ENCODE assay signal across 1 cellular context in the genomic region with DNA sequence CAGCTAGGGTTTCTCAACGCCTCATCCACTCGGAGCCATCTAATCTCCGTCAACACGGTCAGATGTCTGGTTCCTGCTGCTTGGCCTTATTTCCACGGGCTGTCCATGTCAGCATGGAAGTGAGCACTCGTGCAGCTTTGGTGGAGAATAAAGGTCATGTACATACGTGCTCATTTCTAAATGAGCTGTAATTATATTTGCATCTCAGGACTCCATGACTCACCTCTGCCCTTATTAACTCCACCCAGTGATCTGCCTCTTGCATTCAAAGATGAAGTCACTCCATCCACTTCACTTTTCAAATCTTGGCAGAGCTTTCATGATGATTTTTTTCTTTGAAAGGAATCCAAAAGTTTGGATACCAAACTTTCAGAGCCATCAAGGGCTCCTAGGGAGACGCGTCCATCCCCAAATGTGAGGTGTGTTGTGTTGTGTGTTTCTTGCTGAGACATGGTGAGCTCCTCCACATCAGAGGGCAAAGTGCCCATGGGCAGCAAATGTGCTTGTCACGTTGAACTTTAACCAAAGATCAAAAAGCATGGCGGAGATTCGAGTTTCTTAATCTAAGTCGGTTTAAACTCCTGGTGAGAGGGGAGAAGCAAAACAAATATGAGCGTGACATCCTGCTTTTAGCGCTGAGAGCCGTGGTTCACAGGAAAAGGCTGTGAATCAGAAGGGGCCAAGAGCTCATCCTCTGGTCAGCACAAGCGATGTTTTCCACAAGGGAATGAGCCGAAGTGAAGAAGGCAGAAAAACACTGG.
TF ChIP-seq lines count a peak whose summit lies in the region.

No MANE protein-coding gene starts in this region.

TF ChIP-seq in HepG2, 621 proteins besides CTCF, POLR2A, EP300 and RAD21 (continued from another document and continues in another):
- TF ChIP-seq, protein P1, sequence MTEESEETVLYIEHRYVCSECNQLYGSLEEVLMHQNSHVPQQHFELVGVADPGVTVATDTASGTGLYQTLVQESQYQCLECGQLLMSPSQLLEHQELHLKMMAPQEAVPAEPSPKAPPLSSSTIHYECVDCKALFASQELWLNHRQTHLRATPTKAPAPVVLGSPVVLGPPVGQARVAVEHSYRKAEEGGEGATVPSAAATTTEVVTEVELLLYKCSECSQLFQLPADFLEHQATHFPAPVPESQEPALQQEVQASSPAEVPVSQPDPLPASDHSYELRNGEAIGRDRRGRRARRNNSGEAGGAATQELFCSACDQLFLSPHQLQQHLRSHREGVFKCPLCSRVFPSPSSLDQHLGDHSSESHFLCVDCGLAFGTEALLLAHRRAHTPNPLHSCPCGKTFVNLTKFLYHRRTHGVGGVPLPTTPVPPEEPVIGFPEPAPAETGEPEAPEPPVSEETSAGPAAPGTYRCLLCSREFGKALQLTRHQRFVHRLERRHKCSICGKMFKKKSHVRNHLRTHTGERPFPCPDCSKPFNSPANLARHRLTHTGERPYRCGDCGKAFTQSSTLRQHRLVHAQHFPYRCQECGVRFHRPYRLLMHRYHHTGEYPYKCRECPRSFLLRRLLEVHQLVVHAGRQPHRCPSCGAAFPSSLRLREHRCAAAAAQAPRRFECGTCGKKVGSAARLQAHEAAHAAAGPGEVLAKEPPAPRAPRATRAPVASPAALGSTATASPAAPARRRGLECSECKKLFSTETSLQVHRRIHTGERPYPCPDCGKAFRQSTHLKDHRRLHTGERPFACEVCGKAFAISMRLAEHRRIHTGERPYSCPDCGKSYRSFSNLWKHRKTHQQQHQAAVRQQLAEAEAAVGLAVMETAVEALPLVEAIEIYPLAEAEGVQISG (CRISPR knock-in tag; IDR thresholded peaks at IDR 0.05), result peak; percentile 67; the same call in 1 of the 2 replicates
- TF ChIP-seq MEIS2 (CRISPR knock-in tag; IDR thresholded peaks at IDR 0.05), result no peak
- TF ChIP-seq AHR (CRISPR knock-in tag; IDR thresholded peaks at IDR 0.05), result no peak; the same call in 1 of the 2 replicates
- no peak for TF ChIP-seq ZIK1 (CRISPR knock-in tag; IDR thresholded peaks at IDR 0.05; ENCODE audit: borderline replicate concordance, low read depth)
- no peak for TF ChIP-seq HOXA9 (CRISPR knock-in tag; IDR thresholded peaks at IDR 0.05; ENCODE audit: borderline replicate concordance)
- TF ChIP-seq CAMTA2 (CRISPR knock-in tag; IDR thresholded peaks at IDR 0.05; ENCODE audit: borderline replicate concordance), result no peak
- no peak for TF ChIP-seq ZNF136 (CRISPR knock-in tag; IDR thresholded peaks at IDR 0.05; ENCODE audit: low read depth)
- TF ChIP-seq ZNF225 (CRISPR knock-in tag; IDR thresholded peaks at IDR 0.05), result no peak
- TF ChIP-seq TCF12 (IDR thresholded peaks at IDR 0.05), result no peak
- TF ChIP-seq TCF12 (CRISPR knock-in tag; IDR thresholded peaks at IDR 0.05), result no peak
- TF ChIP-seq, protein P2, sequence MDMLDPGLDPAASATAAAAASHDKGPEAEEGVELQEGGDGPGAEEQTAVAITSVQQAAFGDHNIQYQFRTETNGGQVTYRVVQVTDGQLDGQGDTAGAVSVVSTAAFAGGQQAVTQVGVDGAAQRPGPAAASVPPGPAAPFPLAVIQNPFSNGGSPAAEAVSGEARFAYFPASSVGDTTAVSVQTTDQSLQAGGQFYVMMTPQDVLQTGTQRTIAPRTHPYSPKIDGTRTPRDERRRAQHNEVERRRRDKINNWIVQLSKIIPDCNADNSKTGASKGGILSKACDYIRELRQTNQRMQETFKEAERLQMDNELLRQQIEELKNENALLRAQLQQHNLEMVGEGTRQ (IDR thresholded peaks at IDR 0.05; ENCODE audit: low read depth, low read length), result no peak
- TF ChIP-seq, protein P2 (CRISPR knock-in tag; IDR thresholded peaks at IDR 0.05; ENCODE audit: borderline replicate concordance), result no peak
- TF ChIP-seq ZMYM2 (CRISPR knock-in tag; IDR thresholded peaks at IDR 0.05), result peak; percentile 83
- TF ChIP-seq ZNF235 (CRISPR knock-in tag; IDR thresholded peaks at IDR 0.05; ENCODE audit: borderline replicate concordance), result no peak
- TF ChIP-seq ZNF768 (CRISPR knock-in tag; IDR thresholded peaks at IDR 0.05), result no peak; the same call in 1 of the 2 replicates
- TF ChIP-seq, protein P3, sequence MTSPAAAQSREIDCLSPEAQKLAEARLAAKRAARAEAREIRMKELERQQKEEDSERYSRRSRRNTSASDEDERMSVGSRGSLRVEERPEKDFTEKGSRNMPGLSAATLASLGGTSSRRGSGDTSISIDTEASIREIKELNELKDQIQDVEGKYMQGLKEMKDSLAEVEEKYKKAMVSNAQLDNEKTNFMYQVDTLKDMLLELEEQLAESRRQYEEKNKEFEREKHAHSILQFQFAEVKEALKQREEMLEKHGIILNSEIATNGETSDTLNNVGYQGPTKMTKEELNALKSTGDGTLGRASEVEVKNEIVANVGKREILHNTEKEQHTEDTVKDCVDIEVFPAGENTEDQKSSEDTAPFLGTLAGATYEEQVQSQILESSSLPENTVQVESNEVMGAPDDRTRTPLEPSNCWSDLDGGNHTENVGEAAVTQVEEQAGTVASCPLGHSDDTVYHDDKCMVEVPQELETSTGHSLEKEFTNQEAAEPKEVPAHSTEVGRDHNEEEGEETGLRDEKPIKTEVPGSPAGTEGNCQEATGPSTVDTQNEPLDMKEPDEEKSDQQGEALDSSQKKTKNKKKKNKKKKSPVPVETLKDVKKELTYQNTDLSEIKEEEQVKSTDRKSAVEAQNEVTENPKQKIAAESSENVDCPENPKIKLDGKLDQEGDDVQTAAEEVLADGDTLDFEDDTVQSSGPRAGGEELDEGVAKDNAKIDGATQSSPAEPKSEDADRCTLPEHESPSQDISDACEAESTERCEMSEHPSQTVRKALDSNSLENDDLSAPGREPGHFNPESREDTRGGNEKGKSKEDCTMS (CRISPR knock-in tag; conservative IDR thresholded peaks at IDR 0.05), result no peak
- no peak for TF ChIP-seq NFYB (CRISPR knock-in tag; IDR thresholded peaks at IDR 0.05)
- TF ChIP-seq, protein P4, sequence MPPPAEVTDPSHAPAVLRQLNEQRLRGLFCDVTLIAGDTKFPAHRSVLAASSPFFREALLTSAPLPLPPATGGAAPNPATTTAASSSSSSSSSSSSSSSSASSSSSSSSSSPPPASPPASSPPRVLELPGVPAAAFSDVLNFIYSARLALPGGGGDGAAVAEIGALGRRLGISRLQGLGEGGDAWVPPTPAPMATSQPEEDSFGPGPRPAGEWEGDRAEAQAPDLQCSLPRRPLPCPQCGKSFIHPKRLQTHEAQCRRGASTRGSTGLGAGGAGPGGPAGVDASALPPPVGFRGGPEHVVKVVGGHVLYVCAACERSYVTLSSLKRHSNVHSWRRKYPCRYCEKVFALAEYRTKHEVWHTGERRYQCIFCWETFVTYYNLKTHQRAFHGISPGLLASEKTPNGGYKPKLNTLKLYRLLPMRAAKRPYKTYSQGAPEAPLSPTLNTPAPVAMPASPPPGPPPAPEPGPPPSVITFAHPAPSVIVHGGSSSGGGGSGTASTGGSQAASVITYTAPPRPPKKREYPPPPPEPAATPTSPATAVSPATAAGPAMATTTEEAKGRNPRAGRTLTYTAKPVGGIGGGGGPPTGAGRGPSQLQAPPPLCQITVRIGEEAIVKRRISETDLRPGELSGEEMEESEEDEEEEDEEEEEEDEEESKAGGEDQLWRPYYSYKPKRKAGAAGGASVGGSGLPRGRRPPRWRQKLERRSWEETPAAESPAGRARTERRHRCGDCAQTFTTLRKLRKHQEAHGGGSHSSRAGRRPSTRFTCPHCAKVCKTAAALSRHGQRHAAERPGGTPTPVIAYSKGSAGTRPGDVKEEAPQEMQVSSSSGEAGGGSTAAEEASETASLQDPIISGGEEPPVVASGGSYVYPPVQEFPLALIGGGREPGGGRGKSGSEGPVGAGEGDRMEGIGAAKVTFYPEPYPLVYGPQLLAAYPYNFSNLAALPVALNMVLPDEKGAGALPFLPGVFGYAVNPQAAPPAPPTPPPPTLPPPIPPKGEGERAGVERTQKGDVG (CRISPR knock-in tag; IDR thresholded peaks at IDR 0.05; ENCODE audit: borderline replicate concordance), result no peak
- TF ChIP-seq, protein P5, sequence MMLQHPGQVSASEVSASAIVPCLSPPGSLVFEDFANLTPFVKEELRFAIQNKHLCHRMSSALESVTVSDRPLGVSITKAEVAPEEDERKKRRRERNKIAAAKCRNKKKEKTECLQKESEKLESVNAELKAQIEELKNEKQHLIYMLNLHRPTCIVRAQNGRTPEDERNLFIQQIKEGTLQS (CRISPR knock-in tag; IDR thresholded peaks at IDR 0.05), result no peak
- TF ChIP-seq MZF1 (CRISPR knock-in tag; IDR thresholded peaks at IDR 0.05; ENCODE audit: borderline replicate concordance), result no peak
- TF ChIP-seq ZNF782 (CRISPR knock-in tag; IDR thresholded peaks at IDR 0.05; ENCODE audit: borderline replicate concordance), result no peak
- TF ChIP-seq KDM1A (CRISPR knock-in tag; IDR thresholded peaks at IDR 0.05), result peak; percentile 72; the same call in 1 of the 2 replicates
- no peak for TF ChIP-seq CHCHD3 (CRISPR knock-in tag; IDR thresholded peaks at IDR 0.05)
- TF ChIP-seq ZNF672 (CRISPR knock-in tag; IDR thresholded peaks at IDR 0.05), result no peak
- TF ChIP-seq, protein P6, sequence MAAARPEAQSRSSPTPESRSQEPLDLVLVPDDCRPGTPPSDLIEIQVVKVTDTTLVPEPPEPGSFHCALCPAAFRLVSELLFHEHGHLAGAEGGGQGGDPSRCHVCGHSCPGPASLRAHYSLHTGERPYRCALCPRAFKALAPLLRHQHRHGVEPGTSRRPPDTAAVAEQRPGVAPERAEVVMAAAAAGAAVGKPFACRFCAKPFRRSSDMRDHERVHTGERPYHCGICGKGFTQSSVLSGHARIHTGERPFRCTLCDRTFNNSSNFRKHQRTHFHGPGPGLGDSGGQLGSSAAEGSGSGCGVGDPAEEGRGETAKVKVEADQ (CRISPR knock-in tag; IDR thresholded peaks at IDR 0.05; ENCODE audit: borderline replicate concordance), result no peak
- TF ChIP-seq EHMT2 (IDR thresholded peaks at IDR 0.05; ENCODE audit: borderline replicate concordance, low read depth, low read length), result no peak
- no peak for TF ChIP-seq ZNF451 (CRISPR knock-in tag; IDR thresholded peaks at IDR 0.05)
- TF ChIP-seq, protein P7, sequence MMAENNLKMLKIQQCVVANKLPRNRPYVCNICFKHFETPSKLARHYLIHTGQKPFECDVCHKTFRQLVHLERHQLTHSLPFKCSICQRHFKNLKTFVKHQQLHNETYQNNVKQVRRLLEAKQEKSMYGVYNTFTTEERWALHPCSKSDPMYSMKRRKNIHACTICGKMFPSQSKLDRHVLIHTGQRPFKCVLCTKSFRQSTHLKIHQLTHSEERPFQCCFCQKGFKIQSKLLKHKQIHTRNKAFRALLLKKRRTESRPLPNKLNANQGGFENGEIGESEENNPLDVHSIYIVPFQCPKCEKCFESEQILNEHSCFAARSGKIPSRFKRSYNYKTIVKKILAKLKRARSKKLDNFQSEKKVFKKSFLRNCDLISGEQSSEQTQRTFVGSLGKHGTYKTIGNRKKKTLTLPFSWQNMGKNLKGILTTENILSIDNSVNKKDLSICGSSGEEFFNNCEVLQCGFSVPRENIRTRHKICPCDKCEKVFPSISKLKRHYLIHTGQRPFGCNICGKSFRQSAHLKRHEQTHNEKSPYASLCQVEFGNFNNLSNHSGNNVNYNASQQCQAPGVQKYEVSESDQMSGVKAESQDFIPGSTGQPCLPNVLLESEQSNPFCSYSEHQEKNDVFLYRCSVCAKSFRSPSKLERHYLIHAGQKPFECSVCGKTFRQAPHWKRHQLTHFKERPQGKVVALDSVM (CRISPR knock-in tag; IDR thresholded peaks at IDR 0.05), result no peak
- TF ChIP-seq, protein P8, sequence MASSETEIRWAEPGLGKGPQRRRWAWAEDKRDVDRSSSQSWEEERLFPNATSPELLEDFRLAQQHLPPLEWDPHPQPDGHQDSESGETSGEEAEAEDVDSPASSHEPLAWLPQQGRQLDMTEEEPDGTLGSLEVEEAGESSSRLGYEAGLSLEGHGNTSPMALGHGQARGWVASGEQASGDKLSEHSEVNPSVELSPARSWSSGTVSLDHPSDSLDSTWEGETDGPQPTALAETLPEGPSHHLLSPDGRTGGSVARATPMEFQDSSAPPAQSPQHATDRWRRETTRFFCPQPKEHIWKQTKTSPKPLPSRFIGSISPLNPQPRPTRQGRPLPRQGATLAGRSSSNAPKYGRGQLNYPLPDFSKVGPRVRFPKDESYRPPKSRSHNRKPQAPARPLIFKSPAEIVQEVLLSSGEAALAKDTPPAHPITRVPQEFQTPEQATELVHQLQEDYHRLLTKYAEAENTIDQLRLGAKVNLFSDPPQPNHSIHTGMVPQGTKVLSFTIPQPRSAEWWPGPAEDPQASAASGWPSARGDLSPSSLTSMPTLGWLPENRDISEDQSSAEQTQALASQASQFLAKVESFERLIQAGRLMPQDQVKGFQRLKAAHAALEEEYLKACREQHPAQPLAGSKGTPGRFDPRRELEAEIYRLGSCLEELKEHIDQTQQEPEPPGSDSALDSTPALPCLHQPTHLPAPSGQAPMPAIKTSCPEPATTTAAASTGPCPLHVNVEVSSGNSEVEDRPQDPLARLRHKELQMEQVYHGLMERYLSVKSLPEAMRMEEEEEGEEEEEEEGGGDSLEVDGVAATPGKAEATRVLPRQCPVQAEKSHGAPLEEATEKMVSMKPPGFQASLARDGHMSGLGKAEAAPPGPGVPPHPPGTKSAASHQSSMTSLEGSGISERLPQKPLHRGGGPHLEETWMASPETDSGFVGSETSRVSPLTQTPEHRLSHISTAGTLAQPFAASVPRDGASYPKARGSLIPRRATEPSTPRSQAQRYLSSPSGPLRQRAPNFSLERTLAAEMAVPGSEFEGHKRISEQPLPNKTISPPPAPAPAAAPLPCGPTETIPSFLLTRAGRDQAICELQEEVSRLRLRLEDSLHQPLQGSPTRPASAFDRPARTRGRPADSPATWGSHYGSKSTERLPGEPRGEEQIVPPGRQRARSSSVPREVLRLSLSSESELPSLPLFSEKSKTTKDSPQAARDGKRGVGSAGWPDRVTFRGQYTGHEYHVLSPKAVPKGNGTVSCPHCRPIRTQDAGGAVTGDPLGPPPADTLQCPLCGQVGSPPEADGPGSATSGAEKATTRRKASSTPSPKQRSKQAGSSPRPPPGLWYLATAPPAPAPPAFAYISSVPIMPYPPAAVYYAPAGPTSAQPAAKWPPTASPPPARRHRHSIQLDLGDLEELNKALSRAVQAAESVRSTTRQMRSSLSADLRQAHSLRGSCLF (CRISPR knock-in tag; IDR thresholded peaks at IDR 0.05; ENCODE audit: borderline replicate concordance), result no peak
- TF ChIP-seq ZNF232 (CRISPR knock-in tag; IDR thresholded peaks at IDR 0.05; ENCODE audit: borderline replicate concordance), result 0 out of 2 replicates have a peak, but pooled peaks have one; percentile 57
- TF ChIP-seq ZBTB1 (CRISPR knock-in tag; IDR thresholded peaks at IDR 0.05; ENCODE audit: borderline replicate concordance), result no peak
- TF ChIP-seq, protein P9, sequence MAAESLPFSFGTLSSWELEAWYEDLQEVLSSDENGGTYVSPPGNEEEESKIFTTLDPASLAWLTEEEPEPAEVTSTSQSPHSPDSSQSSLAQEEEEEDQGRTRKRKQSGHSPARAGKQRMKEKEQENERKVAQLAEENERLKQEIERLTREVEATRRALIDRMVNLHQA (CRISPR knock-in tag; IDR thresholded peaks at IDR 0.05), result no peak
- no peak for TF ChIP-seq CEBPB (IDR thresholded peaks at IDR 0.05; ENCODE audit: borderline replicate concordance, low read depth, low read length)
